In genomic region chr2:203532957-203533695, GRCh38 we compare ENCODE assay signal across 8 cellular contexts. TPM values are rescaled to one million over a fixed set of nuclear protein-coding genes. Genes with fewer than 3 reads are reported as not detected.
A peak's percentile ranks its signal among the peaks of the same experiment; 100 is the strongest.
DNase-seq lines count a peak whose midpoint lies in the region; ATAC-seq and TF ChIP-seq lines count a peak whose summit lies in the region.

No MANE protein-coding gene starts in this region.

- peak; percentile 63 for DNase-seq in AG10803 (ENCODE audit: low read depth)
- DNase-seq in chondrocyte (ENCODE audit: low spot score), result no peak
- DNase-seq in medulla oblongata (ENCODE audit: extremely low spot score), result peak; percentile 55
- DNase-seq in aorta, result no peak
- DNase-seq in effector CD4-positive, alpha-beta T cell, result no peak
- DNase-seq in mucosa of gallbladder (ENCODE audit: low spot score), result no peak
- DNase-seq in activated CD8-positive, alpha-beta memory T cell treated with anti-CD3 and anti-CD28 coated beads, Interleukin-2, amount 10 ng/mL, durations not matched to agents 7 days and 5 days, result no peak

- TF ChIP-seq CTCF in AG10803 (conservative IDR thresholded peaks at IDR 0.05; ENCODE audit: low read length), result no peak
- TF ChIP-seq CTCF in chondrocyte (IDR thresholded peaks at IDR 0.05), result no peak

- H3K27me3 Mint-ChIP-seq in chondrocyte (ENCODE audit: low read depth), result no peaks in the 10 kb centered on the region
- peaks cover 71% of the 10 kb centered on the region for H3K27me3 Mint-ChIP-seq in activated CD8-positive, alpha-beta memory T cell treated with anti-CD3 and anti-CD28 coated beads, Interleukin-2, amount 10 ng/mL, durations not matched to agents 7 days and 5 days

- WGBS in aorta, 2 donors, result 7 to 9% methylated on average over 7 of the region's 7 CpGs

- H3K9me3 Mint-ChIP-seq in chondrocyte (ENCODE audit: low read depth), result peaks cover 7% of the 10 kb centered on the region
- peaks cover 4% of the 10 kb centered on the region for H3K9me3 Mint-ChIP-seq in activated CD8-positive, alpha-beta memory T cell treated with anti-CD3 and anti-CD28 coated beads, Interleukin-2, amount 10 ng/mL, durations not matched to agents 7 days and 5 days (ENCODE audit: low read depth)

- intact Hi-C loops in aorta (cut with DNase I), result no loop called here

- H3K9ac ChIP-seq in HUES48 (ENCODE audit: low read depth, low read length), result no peak overlapping the region; the same call in 1 of the 2 replicates

- H3K9me3 ChIP-seq in HUES48 (ENCODE audit: control insufficient read depth, insufficient read depth, low read length) (no peaks in the 10 kb centered on the region), aorta (ENCODE audit: control insufficient read depth, low read length) (no peaks in the 10 kb centered on the region)

- H3K27me3 ChIP-seq in HUES48 (ENCODE audit: control insufficient read depth, insufficient read depth, low read length) (no peaks in the 10 kb centered on the region), aorta (ENCODE audit: control insufficient read depth in 1 of 2, insufficient read depth in 2 of 2, low read length in 1 of 2) (no peaks in the 10 kb centered on the region)

- H3K4me1 ChIP-seq in HUES48 (ENCODE audit: control insufficient read depth, insufficient read depth, low read length) (peaks cover 21% of the 10 kb centered on the region), aorta (ENCODE audit: control insufficient read depth in 1 of 2, insufficient read depth in 2 of 2, low read length in 2 of 2) (peaks cover 0 to 5% of the 10 kb centered on the region in 2 donors)

- peaks cover 55% of the 10 kb centered on the region for H3K4me1 Mint-ChIP-seq in chondrocyte (ENCODE audit: low read depth)
- H3K4me1 Mint-ChIP-seq in activated CD8-positive, alpha-beta memory T cell treated with anti-CD3 and anti-CD28 coated beads, Interleukin-2, amount 10 ng/mL, durations not matched to agents 7 days and 5 days, result peaks cover 13% of the 10 kb centered on the region

- H3K4me3 Mint-ChIP-seq in chondrocyte (ENCODE audit: unreplicated experiment), result peak overlapping the region; percentile 77
- H3K4me3 Mint-ChIP-seq in activated CD8-positive, alpha-beta memory T cell treated with anti-CD3 and anti-CD28 coated beads, Interleukin-2, amount 10 ng/mL, durations not matched to agents 7 days and 5 days, result no peak overlapping the region

- no peak for ATAC-seq in aorta (ENCODE audit: low FRiP score)
- no peak for ATAC-seq in activated CD8-positive, alpha-beta memory T cell treated with anti-CD3 and anti-CD28 coated beads, Interleukin-2, amount 10 ng/mL, durations not matched to agents 7 days and 5 days

- no peak overlapping the region for H3K27ac ChIP-seq in HUES48 (ENCODE audit: low read depth, low read length)
- no peak overlapping the region for H3K27ac ChIP-seq in aorta (ENCODE audit: low read depth in 1 of 2, low read length in 2 of 2)

- H3K36me3 ChIP-seq in HUES48 (ENCODE audit: control insufficient read depth, insufficient read depth, low read length) (no peaks in the 10 kb centered on the region), aorta (ENCODE audit: control insufficient read depth in 1 of 2, insufficient read depth in 2 of 2, low read length in 1 of 2) (no peaks in the 10 kb centered on the region)

- H3K27ac Mint-ChIP-seq in chondrocyte (ENCODE audit: unreplicated experiment), result peak overlapping the region; percentile 92
- H3K27ac Mint-ChIP-seq in activated CD8-positive, alpha-beta memory T cell treated with anti-CD3 and anti-CD28 coated beads, Interleukin-2, amount 10 ng/mL, durations not matched to agents 7 days and 5 days, result no peak overlapping the region

- peaks cover 2% of the 10 kb centered on the region for H3K36me3 Mint-ChIP-seq in chondrocyte (ENCODE audit: low read depth)
- peaks cover 6% of the 10 kb centered on the region for H3K36me3 Mint-ChIP-seq in activated CD8-positive, alpha-beta memory T cell treated with anti-CD3 and anti-CD28 coated beads, Interleukin-2, amount 10 ng/mL, durations not matched to agents 7 days and 5 days

- H3K4me3 ChIP-seq in AG10803 (ENCODE audit: low read length) (peak overlapping the region; percentile 68), HUES48 (ENCODE audit: low read depth, low read length) (peak overlapping the region; percentile 91), aorta (ENCODE audit: low read length in 2 of 2) (peak overlapping the region; percentile 91 to 98)

- CTCF ChIA-PET in activated CD8-positive, alpha-beta memory T cell treated with anti-CD3 and anti-CD28 coated beads, Interleukin-2, amount 10 ng/mL, durations not matched to agents 7 days and 5 days (lab: Charles Lee), result interaction anchor here (1.1 kb wide), 1 partner anchor 20 kb away, joined by 3 read pairs; no protein-coding TSS in a partner anchor

RNA-seq across cellular contexts. Expression of gene RAPH1, which starts 2.0 kb away (rescaled TPM):
- total RNA-seq in chondrocyte (58.9 to 71.6 TPM (median 71.5 TPM) in 3 replicates), aorta (10 to 100 TPM; 62.0 to 74.2 TPM), mucosa of gallbladder (51.6 TPM)
- polyA plus RNA-seq in aorta, result 1 to 10 TPM; 3.7 to 6.4 TPM
- under 1 TPM; 0.16 to 0.73 TPM for total RNA-seq in activated CD8-positive, alpha-beta memory T cell treated with anti-CD3 and anti-CD28 coated beads, Interleukin-2, amount 10 ng/mL, durations not matched to agents 7 days and 5 days

Comparison
In these comparisons a context has a peak if more than half of its experiments do, and no peak if none do; other contexts are left out.
1. DNase-seq: peak in AG10803 (single experiment) and medulla oblongata (single experiment); none in chondrocyte (single experiment), aorta (0 of 2), effector CD4-positive, alpha-beta T cell (single experiment), mucosa of gallbladder (single experiment) and activated CD8-positive, alpha-beta memory T cell treated with anti-CD3 and anti-CD28 coated beads, Interleukin-2, amount 10 ng/mL, durations not matched to agents 7 days and 5 days (single experiment).
2. RNA of gene RAPH1, which starts 2.0 kb away (total RNA-seq): 62.0 to 74.2 TPM in aorta, 58.9 to 71.6 TPM in chondrocyte and 51.6 TPM in mucosa of gallbladder (single experiment); 0.16 to 0.73 TPM in activated CD8-positive, alpha-beta memory T cell treated with anti-CD3 and anti-CD28 coated beads, Interleukin-2, amount 10 ng/mL, durations not matched to agents 7 days and 5 days; every median in the first group is over 10 times any median in the second.
3. Peak in every context shown above with its lines, with median percentiles within 50 percentile points of each other: H3K4me3 ChIP-seq.